In the genomic region with DNA sequence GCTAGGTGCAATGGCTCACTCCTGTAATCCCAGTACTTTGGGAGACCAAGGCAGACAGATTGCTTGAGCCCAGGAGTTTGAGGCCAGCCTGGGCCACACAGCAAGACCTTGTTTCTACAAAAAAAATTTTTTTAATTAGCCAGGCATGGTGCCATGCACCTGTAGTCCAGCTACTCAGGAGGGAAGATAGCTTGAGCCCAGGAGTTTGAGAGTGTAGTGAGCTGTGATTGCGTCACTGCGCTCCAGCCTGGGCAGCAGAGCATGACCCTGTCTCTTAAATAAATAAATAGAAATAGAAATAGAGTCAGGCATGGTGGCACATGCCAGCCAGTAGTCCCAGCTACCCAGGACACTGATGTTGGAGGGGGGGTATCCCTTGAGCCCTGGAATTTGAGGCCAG, we compare ENCODE assay signal across 25 cellular contexts. TPM values are rescaled to one million over a fixed set of nuclear protein-coding genes. Genes with fewer than 3 reads are reported as not detected.
DNase-seq lines count a peak whose midpoint lies in the region; ATAC-seq, FAIRE-seq and TF ChIP-seq lines count a peak whose summit lies in the region.
"Had no signal": no experiment of that assay in that cellular context is flagged by ENCODE, and none has a peak within 500 bp of the region (broad histone marks: within the 10 kb centered on the region; RNA-seq: fewer than 3 reads in every experiment).

No MANE protein-coding gene starts in this region.

- H3K27ac ChIP-seq in RWPE2 (ENCODE audit: poor library complexity, severe bottlenecking) = no peak overlapping the region
- peak overlapping the region in 1 of 2 donors; percentile 40 for H3K27ac ChIP-seq in kidney (ENCODE audit: low read depth in 2 of 2, low read length in 2 of 2)
- H3K27ac ChIP-seq: C4-2B, SJCRH30, uterus had no signal

- H3K27ac Mint-ChIP-seq in stimulated activated effector memory CD8-positive, alpha-beta T cell treated with anti-CD3 and anti-CD28 coated beads, Interleukin-12 subunit alpha, Interleukin-12 subunit beta, amount 100 ng/mL, for 72 hours = no peak overlapping the region
- H3K27ac Mint-ChIP-seq: activated CD4-positive, alpha-beta T cell treated with anti-CD3 and anti-CD28 coated beads for 36 hours; activated CD8-positive, alpha-beta memory T cell treated with anti-CD3 and anti-CD28 coated beads, Interleukin-2, amount 10 ng/mL, durations not matched to agents 7 days and 5 days; activated T-helper 17 cell treated with anti-CD3 and anti-CD28 coated beads, Interleukin-2, amount 50 U/mL, for 72 hours; T-cell had no signal

- H3K4me3 ChIP-seq in RWPE2 (ENCODE audit: severe bottlenecking) (no peak overlapping the region), kidney (ENCODE audit: low read length in 2 of 2) (no peak overlapping the region)
- H3K4me3 ChIP-seq: SJCRH30, uterus had no signal

- H3K4me1 ChIP-seq in RWPE2 (ENCODE audit: insufficient read depth, poor library complexity, severe bottlenecking) (peaks cover 6% of the 10 kb centered on the region), kidney (ENCODE audit: control insufficient read depth in 1 of 2, insufficient read depth in 1 of 2, low read depth in 1 of 2, low read length in 2 of 2) (peaks cover 0 to 3% of the 10 kb centered on the region in 2 donors)
- H3K4me1 ChIP-seq: uterus had no signal

- H3K36me3 ChIP-seq in RWPE2 (ENCODE audit: low read depth) (no peaks in the 10 kb centered on the region), kidney (ENCODE audit: control insufficient read depth in 1 of 2, insufficient read depth in 2 of 2, low read length in 2 of 2) (no peaks in the 10 kb centered on the region)
- H3K36me3 ChIP-seq: SJCRH30, uterus had no signal

- no peak for ATAC-seq in RWPE2 (ENCODE audit: low read depth)
- no peak for ATAC-seq in sciatic nerve
- no peak for ATAC-seq in stimulated activated effector memory CD8-positive, alpha-beta T cell treated with anti-CD3 and anti-CD28 coated beads, Interleukin-12 subunit alpha, Interleukin-12 subunit beta, amount 100 ng/mL, for 72 hours
- no peak for ATAC-seq in HG03045 (IDR thresholded peaks at IDR 0.05; ENCODE audit: unreplicated experiment)
- ATAC-seq: activated CD4-positive, alpha-beta T cell treated with anti-CD3 and anti-CD28 coated beads for 36 hours; activated CD8-positive, alpha-beta memory T cell treated with anti-CD3 and anti-CD28 coated beads, Interleukin-2, amount 10 ng/mL, durations not matched to agents 7 days and 5 days; activated T-helper 17 cell treated with anti-CD3 and anti-CD28 coated beads, Interleukin-2, amount 50 U/mL, for 72 hours; right cardiac atrium; T-cell had no signal

- H3K9me3 ChIP-seq in RWPE2 (ENCODE audit: severe bottlenecking) (no peaks in the 10 kb centered on the region), kidney (ENCODE audit: control insufficient read depth in 1 of 2, low read length in 2 of 2) (no peaks in the 10 kb centered on the region)
- H3K9me3 ChIP-seq: SJCRH30, uterus had no signal

- DNase-seq in DMS53 treated with DMSO at 0.1 percent for 48 hours (lab: John Stamatoyannopoulos, UW; ENCODE audit: unreplicated experiment) = peak; percentile 51
- DNase-seq in RWPE2 (ENCODE audit: low spot score) = peak; percentile 2
- DNase-seq in kidney = peak; percentile 80
- peak; percentile 27 for DNase-seq in sciatic nerve (ENCODE audit: low spot score)
- no peak for DNase-seq in stimulated activated effector memory CD8-positive, alpha-beta T cell treated with anti-CD3 and anti-CD28 coated beads, Interleukin-12 subunit alpha, Interleukin-12 subunit beta, amount 100 ng/mL, for 72 hours (ENCODE audit: low spot score in 2 of 2)
- DNase-seq in GM19238 (ENCODE audit: insufficient read length, low spot score) = no peak
- no peak for DNase-seq in DMS 273 (lab: John Stamatoyannopoulos, UW; ENCODE audit: unreplicated experiment)
- DNase-seq: activated CD4-positive, alpha-beta T cell treated with anti-CD3 and anti-CD28 coated beads for 36 hours; activated CD8-positive, alpha-beta memory T cell treated with anti-CD3 and anti-CD28 coated beads, Interleukin-2, amount 10 ng/mL, durations not matched to agents 7 days and 5 days; cerebellar nuclear complex; effector CD8-positive, alpha-beta T cell; mesendoderm; naive B cell; NCI-H1105 treated with DMSO at 0.1 percent for 48 hours; NCI-H2029 treated with DMSO at 0.1 percent for 48 hours; NCI-H345; OCI-M1; right cardiac atrium; SJCRH30; stimulated activated CD4-positive, alpha-beta T cell treated with anti-CD3 and anti-CD28 coated beads, Interleukin-15, amount 100 ng/mL, for 24 hours; T-cell; uterus had no signal

- peaks cover 10% of the 10 kb centered on the region for H3K4me1 Mint-ChIP-seq in stimulated activated effector memory CD8-positive, alpha-beta T cell treated with anti-CD3 and anti-CD28 coated beads, Interleukin-12 subunit alpha, Interleukin-12 subunit beta, amount 100 ng/mL, for 72 hours
- H3K4me1 Mint-ChIP-seq: naive B cell had no signal

- H3K4me3 Mint-ChIP-seq in stimulated activated effector memory CD8-positive, alpha-beta T cell treated with anti-CD3 and anti-CD28 coated beads, Interleukin-12 subunit alpha, Interleukin-12 subunit beta, amount 100 ng/mL, for 72 hours = no peak overlapping the region
- H3K4me3 Mint-ChIP-seq: activated CD4-positive, alpha-beta T cell treated with anti-CD3 and anti-CD28 coated beads for 36 hours; activated CD8-positive, alpha-beta memory T cell treated with anti-CD3 and anti-CD28 coated beads, Interleukin-2, amount 10 ng/mL, durations not matched to agents 7 days and 5 days; activated T-helper 17 cell treated with anti-CD3 and anti-CD28 coated beads, Interleukin-2, amount 50 U/mL, for 72 hours; naive B cell; T-cell had no signal

- H3K9ac ChIP-seq in kidney (ENCODE audit: low read length in 2 of 2) = no peak overlapping the region

- intact Hi-C loops in kidney (cut with DNase I) = no loop called here
- intact Hi-C loops in sciatic nerve (cut with DNase I) = no loop called here

- no peaks in the 10 kb centered on the region for H3K27me3 ChIP-seq in RWPE2 (ENCODE audit: insufficient read depth, poor library complexity, severe bottlenecking)
- H3K27me3 ChIP-seq: SJCRH30, uterus had no signal

- no peaks in the 10 kb centered on the region for H3K36me3 Mint-ChIP-seq in stimulated activated effector memory CD8-positive, alpha-beta T cell treated with anti-CD3 and anti-CD28 coated beads, Interleukin-12 subunit alpha, Interleukin-12 subunit beta, amount 100 ng/mL, for 72 hours
- H3K36me3 Mint-ChIP-seq: activated CD8-positive, alpha-beta memory T cell treated with anti-CD3 and anti-CD28 coated beads, Interleukin-2, amount 10 ng/mL, durations not matched to agents 7 days and 5 days; naive B cell; T-cell had no signal

- H3K9me3 Mint-ChIP-seq in stimulated activated effector memory CD8-positive, alpha-beta T cell treated with anti-CD3 and anti-CD28 coated beads, Interleukin-12 subunit alpha, Interleukin-12 subunit beta, amount 100 ng/mL, for 72 hours = no peaks in the 10 kb centered on the region
- H3K9me3 Mint-ChIP-seq: activated T-helper 17 cell treated with anti-CD3 and anti-CD28 coated beads, Interleukin-2, amount 50 U/mL, for 72 hours; naive B cell; T-cell had no signal

- TF ChIP-seq CTCF in RWPE2 (IDR thresholded peaks at IDR 0.05; ENCODE audit: poor library complexity, severe bottlenecking) (no peak), kidney (IDR thresholded peaks at IDR 0.05; ENCODE audit: borderline replicate concordance, extremely low read depth, insufficient read depth) (no peak)

- FAIRE-seq in kidney (lab: Jason Lieb, UNC) = no peak

RNA-seq across cellular contexts. Expression of a gene that starts 36.7 kb away (rescaled TPM):
- total RNA-seq in kidney (85.3 TPM), sciatic nerve (114 TPM)
- polyA plus RNA-seq in kidney (ENCODE audit: insufficient read depth, low read depth, low replicate concordance) = 14.5 TPM

RNA-seq across cellular contexts. Expression of a gene that starts 41.5 kb away (rescaled TPM):
- 25.8 TPM for total RNA-seq in kidney
- 10.9 TPM for polyA plus RNA-seq in kidney (ENCODE audit: insufficient read depth, low read depth, low replicate concordance)
- total RNA-seq in sciatic nerve = 27.1 TPM

Comparison
In these comparisons a context has a peak if more than half of its experiments do, and no peak if none do; other contexts are left out.
1. DNase-seq: peak in DMS53 treated with DMSO at 0.1 percent for 48 hours (single experiment), RWPE2 (single experiment), kidney (single experiment) and sciatic nerve (single experiment); none in stimulated activated effector memory CD8-positive, alpha-beta T cell treated with anti-CD3 and anti-CD28 coated beads, Interleukin-12 subunit alpha, Interleukin-12 subunit beta, amount 100 ng/mL, for 72 hours (0 of 2), GM19238 (single experiment) and DMS 273 (single experiment).